ENCODE assay signal across 1 cellular context in genomic region chr19:18951721-18952281, GRCh38.
TF ChIP-seq lines count a peak whose summit lies in the region.

No MANE protein-coding gene starts in this region.

TF ChIP-seq in K562, 482 proteins besides CTCF, POLR2A, EP300 and RAD21 (continued from another document):
- TF ChIP-seq ZFP36 (IDR thresholded peaks at IDR 0.05; ENCODE audit: low read depth, low read length, partially characterized antibody) (peak; percentile 41), ZBTB5 (IDR thresholded peaks at IDR 0.05) (no peak), KDM1A (IDR thresholded peaks at IDR 0.05) (peak in 1 of 2 experiments; percentile 20; a peak in 2 of 4 replicates), ZFX (CRISPR knock-in tag; IDR thresholded peaks at IDR 0.05) (no peak), ZNF518B (CRISPR knock-in tag; IDR thresholded peaks at IDR 0.05) (no peak), TARDBP (IDR thresholded peaks at IDR 0.05) (no peak), BCOR (IDR thresholded peaks at IDR 0.05) (peak; percentile 65), ZBTB9 (CRISPR knock-in tag; IDR thresholded peaks at IDR 0.05) (no peak), RBM25 (IDR thresholded peaks at IDR 0.05; ENCODE audit: low read depth, low read length, severe bottlenecking) (peak; percentile 69), SMARCA5 (IDR thresholded peaks at IDR 0.05) (peak; percentile 91), E2F6 (IDR thresholded peaks at IDR 0.05; ENCODE audit: borderline replicate concordance in 1 of 2, extremely low read depth in 1 of 2, insufficient read depth in 1 of 2, insufficient read length in 1 of 2, low read depth in 1 of 2, low read length in 1 of 2, poor library complexity in 1 of 2, severe bottlenecking in 1 of 2) (no peak)
TF ChIP-seq in K562: peak in this region for 5.
